Comparison of ENCODE assay signal across 11 cellular contexts in genomic region chr2:242027676-242028450, GRCh38.
"Had no signal": no experiment of that assay in that cellular context is flagged by ENCODE, and none has a peak within 500 bp of the region (broad histone marks: within the 10 kb centered on the region; RNA-seq: fewer than 3 reads in every experiment).

No MANE protein-coding gene starts in this region.

- H3K27ac ChIP-seq: cardiac muscle cell, right lobe of liver, uterus had no signal

- H3K4me1 ChIP-seq: uterus had no signal

- H3K4me3 ChIP-seq: cardiac muscle cell, right lobe of liver, uterus had no signal

- H3K9me3 Mint-ChIP-seq: activated B cell treated with CpG ODN at 0.5 μM for 24 hours; activated CD4-positive, alpha-beta T cell treated with anti-CD3 and anti-CD28 coated beads, Interleukin-2, amount 10 ng/mL, durations not matched to agents 7 days and 5 days; stimulated activated naive CD8-positive, alpha-beta T cell treated with anti-CD3 and anti-CD28 coated beads, Interleukin-15, Interleukin-2, amounts not matched to agents 100 ng/mL and 50 ng/mL, for 24 hours had no signal

- H3K4me3 Mint-ChIP-seq: activated B cell treated with CpG ODN at 0.5 μM for 24 hours; activated CD4-positive, alpha-beta T cell treated with anti-CD3 and anti-CD28 coated beads, Interleukin-2, amount 10 ng/mL, durations not matched to agents 7 days and 5 days; stimulated activated naive CD8-positive, alpha-beta T cell treated with anti-CD3 and anti-CD28 coated beads, Interleukin-15, Interleukin-2, amounts not matched to agents 100 ng/mL and 50 ng/mL, for 24 hours; T-helper 17 cell had no signal

- DNase-seq: activated B cell treated with CpG ODN at 0.5 μM for 24 hours; activated CD4-positive, alpha-beta T cell treated with anti-CD3 and anti-CD28 coated beads, Interleukin-2, amount 10 ng/mL, durations not matched to agents 7 days and 5 days; effector memory CD4-positive, alpha-beta T cell; left ventricle myocardium superior; stimulated activated CD4-positive, alpha-beta T cell treated with anti-CD3 and anti-CD28 coated beads, Interleukin-12 subunit alpha, Interleukin-12 subunit beta, amount 100 ng/mL, for 4 hours; T-helper 17 cell had no signal

- ATAC-seq: left ventricle myocardium superior, right lobe of liver, SK-N-SH treated with all-trans-retinoic acid at 6 μM for 48 hours, T-helper 17 cell had no signal

- H3K27ac Mint-ChIP-seq: activated B cell treated with CpG ODN at 0.5 μM for 24 hours; activated CD4-positive, alpha-beta T cell treated with anti-CD3 and anti-CD28 coated beads, Interleukin-2, amount 10 ng/mL, durations not matched to agents 7 days and 5 days; stimulated activated naive CD8-positive, alpha-beta T cell treated with anti-CD3 and anti-CD28 coated beads, Interleukin-15, Interleukin-2, amounts not matched to agents 100 ng/mL and 50 ng/mL, for 24 hours; T-helper 17 cell had no signal

- H3K27me3 ChIP-seq: cardiac muscle cell, right lobe of liver, uterus had no signal

- H3K9me3 ChIP-seq: right lobe of liver, uterus had no signal

- H3K36me3 ChIP-seq: cardiac muscle cell, right lobe of liver, uterus had no signal
